In genomic region chr5:62718368-62718767, GRCh38 we compare ENCODE assay signal across 21 cellular contexts.
DNase-seq lines count a peak whose midpoint lies in the region; ATAC-seq and TF ChIP-seq lines count a peak whose summit lies in the region.
"Had no signal": no experiment of that assay in that cellular context is flagged by ENCODE, and none has a peak within 500 bp of the region (broad histone marks: within the 10 kb centered on the region; RNA-seq: fewer than 3 reads in every experiment).

No MANE protein-coding gene starts in this region.

- no peaks in the 10 kb centered on the region for H3K9me3 Mint-ChIP-seq in activated T-cell treated with anti-CD3 and anti-CD28 coated beads, Interleukin-2, amount 50 U/mL, for 4 hours
- H3K9me3 Mint-ChIP-seq: neural crest cell had no signal

- no peaks in the 10 kb centered on the region for H3K4me1 Mint-ChIP-seq in activated T-cell treated with anti-CD3 and anti-CD28 coated beads, Interleukin-2, amount 50 U/mL, for 4 hours (ENCODE audit: low read depth)

- no peaks in the 10 kb centered on the region for H3K27me3 ChIP-seq in H7 (ENCODE audit: control insufficient read depth, insufficient read depth, low read length)
- H3K27me3 ChIP-seq: foreskin keratinocyte, uterus had no signal

- ATAC-seq in activated T-cell treated with anti-CD3 and anti-CD28 coated beads, Interleukin-2, amount 50 U/mL, for 4 hours = no peak
- ATAC-seq in GM19035 (IDR thresholded peaks at IDR 0.05; ENCODE audit: unreplicated experiment) (no peak), GM18870 (IDR thresholded peaks at IDR 0.05; ENCODE audit: unreplicated experiment) (no peak)
- ATAC-seq: foreskin keratinocyte, left colon had no signal

- no peak overlapping the region for H3K4me3 ChIP-seq in AG10803 (ENCODE audit: low read length)
- H3K4me3 ChIP-seq in H7 (ENCODE audit: insufficient read depth, low read depth, low read length) = no peak overlapping the region
- H3K4me3 ChIP-seq in fibroblast of the aortic adventitia (ENCODE audit: low read depth, low read length) = no peak overlapping the region
- H3K4me3 ChIP-seq: SK-N-MC, uterus had no signal

- no peaks in the 10 kb centered on the region for H3K36me3 ChIP-seq in H7 (replicated peaks; ENCODE audit: control insufficient read depth, insufficient read depth, low read length)
- H3K36me3 ChIP-seq: uterus had no signal

- peak; percentile 1 for DNase-seq in AG10803 (ENCODE audit: low read depth)
- DNase-seq in H7 = peak; percentile 37
- peak; percentile 9 for DNase-seq in RKO (ENCODE audit: low spot score)
- peak; percentile 4 for DNase-seq in fibroblast of the aortic adventitia (ENCODE audit: low read depth)
- no peak for DNase-seq in activated T-cell treated with anti-CD3 and anti-CD28 coated beads, Interleukin-2, amount 50 U/mL, for 4 hours
- DNase-seq in HCEC 1CT = no peak
- DNase-seq: activated CD4-positive, alpha-beta T cell treated with anti-CD3 and anti-CD28 coated beads for 48 hours; activated CD8-positive, alpha-beta memory T cell treated with anti-CD3 and anti-CD28 coated beads, Interleukin-2, amount 50 U/mL, for 4 hours; aorta; foreskin keratinocyte; KBM-7; left colon; midbrain; NCI-H526 treated with DMSO at 0.1 percent for 48 hours; stimulated activated CD4-positive, alpha-beta T cell treated with anti-CD3 and anti-CD28 coated beads, Interleukin-4, amount 100 ng/mL, for 4 hours; T1000; uterus had no signal

- TF ChIP-seq CTCF in AG10803 (conservative IDR thresholded peaks at IDR 0.05; ENCODE audit: low read length) (no peak; the same call in 1 of the 2 replicates), fibroblast of the aortic adventitia (IDR thresholded peaks at IDR 0.05; ENCODE audit: insufficient read depth, low read length) (no peak)

- H3K4me3 Mint-ChIP-seq in activated T-cell treated with anti-CD3 and anti-CD28 coated beads, Interleukin-2, amount 50 U/mL, for 4 hours = no peak overlapping the region
- H3K4me3 Mint-ChIP-seq: neural crest cell had no signal

- peaks cover 30% of the 10 kb centered on the region for H3K27me3 Mint-ChIP-seq in activated T-cell treated with anti-CD3 and anti-CD28 coated beads, Interleukin-2, amount 50 U/mL, for 4 hours (ENCODE audit: low read depth)

- no peaks in the 10 kb centered on the region for H3K36me3 Mint-ChIP-seq in activated T-cell treated with anti-CD3 and anti-CD28 coated beads, Interleukin-2, amount 50 U/mL, for 4 hours (ENCODE audit: insufficient read depth)

Comparison
In these comparisons a context has a peak if more than half of its experiments do, and no peak if none do; other contexts are left out.
1. DNase-seq: peak in AG10803 (single experiment), H7 (single experiment), RKO (single experiment) and fibroblast of the aortic adventitia (single experiment); none in activated T-cell treated with anti-CD3 and anti-CD28 coated beads, Interleukin-2, amount 50 U/mL, for 4 hours (single experiment) and HCEC 1CT (single experiment).